ENCODE assay signal across 10 cellular contexts in the genomic region with DNA sequence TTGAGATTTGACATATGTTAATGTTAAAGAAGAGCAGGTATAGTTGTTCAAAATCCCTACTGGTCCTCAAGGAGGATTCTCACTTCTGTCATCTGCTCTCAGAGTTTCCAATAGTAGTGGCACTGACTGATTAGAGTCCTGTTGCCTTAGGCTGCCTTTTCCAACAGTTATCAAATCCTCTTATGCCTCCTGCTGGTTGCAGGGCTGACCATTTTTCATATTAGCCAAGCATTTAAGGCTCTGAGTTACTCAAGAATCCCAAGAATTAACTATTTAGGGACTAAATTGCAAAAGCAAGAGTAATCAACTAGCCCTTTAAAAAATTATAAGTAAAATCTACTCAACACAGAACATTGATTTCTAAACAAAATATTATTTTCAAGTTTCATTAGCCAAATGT.
DNase-seq lines count a peak whose midpoint lies in the region; ATAC-seq and TF ChIP-seq lines count a peak whose summit lies in the region.
"Had no signal": no experiment of that assay in that cellular context is flagged by ENCODE, and none has a peak within 500 bp of the region (broad histone marks: within the 10 kb centered on the region; RNA-seq: fewer than 3 reads in every experiment).

No MANE protein-coding gene starts in this region.

- peak; percentile 14 for TF ChIP-seq CTCF in GM12873 (IDR thresholded peaks at IDR 0.05; ENCODE audit: insufficient read depth, low read depth, low read length, missing control alignments)
- peak; percentile 34 to 49 for TF ChIP-seq CTCF in mammary epithelial cell (conservative IDR thresholded peaks at IDR 0.05 in 1 of 2, IDR thresholded peaks at IDR 0.05 in 1 of 2; ENCODE audit: extremely low read depth in 1 of 2, insufficient read depth in 1 of 2, low read depth in 1 of 2, low read length in 2 of 2)
- TF ChIP-seq CTCF in neural progenitor cell (IDR thresholded peaks at IDR 0.05) = peak; percentile 25
- no peak for TF ChIP-seq CTCF in gastrocnemius medialis (IDR thresholded peaks at IDR 0.05 in 4 of 5, conservative IDR thresholded peaks at IDR 0.05 in 1 of 5)

- no peaks in the 10 kb centered on the region for H3F3A ChIP-seq in neural progenitor cell (ENCODE audit: low read depth)

- H3K9me3 ChIP-seq in mammary epithelial cell (replicated peaks; ENCODE audit: insufficient read depth, low read length) (no peaks in the 10 kb centered on the region), neural progenitor cell (ENCODE audit: low read depth) (no peaks in the 10 kb centered on the region), gastrocnemius medialis (no peaks in the 10 kb centered on the region)
- H3K9me3 ChIP-seq: spleen had no signal

- no peaks in the 10 kb centered on the region for H3K4me1 Mint-ChIP-seq in neural progenitor cell

- intact Hi-C loops in mammary epithelial cell (cut with micrococcal nuclease) = loop anchor here (1.0 kb wide), 1 partner anchor 147 kb away; no protein-coding TSS in a partner anchor
- intact Hi-C loops in gastrocnemius medialis (cut with DNase I; ENCODE audit: low total_unique reads) = no loop called here

- H3K4me3 Mint-ChIP-seq in neural progenitor cell = no peak overlapping the region
- H3K4me3 Mint-ChIP-seq: effector memory CD8-positive, alpha-beta T cell had no signal

- H3K27me3 ChIP-seq in mammary epithelial cell (ENCODE audit: insufficient read depth, low read length) (peaks cover 4% of the 10 kb centered on the region), neural progenitor cell (no peaks in the 10 kb centered on the region), gastrocnemius medialis (no peaks in the 10 kb centered on the region)
- H3K27me3 ChIP-seq: spleen had no signal

- no peak overlapping the region for H3K9ac ChIP-seq in mammary epithelial cell (ENCODE audit: insufficient read depth, low read length)
- no peak overlapping the region for H3K9ac ChIP-seq in neural progenitor cell

- no peaks in the 10 kb centered on the region for H3K9me3 Mint-ChIP-seq in neural progenitor cell
- H3K9me3 Mint-ChIP-seq: effector memory CD8-positive, alpha-beta T cell had no signal

- H3K4me3 ChIP-seq in mammary epithelial cell (replicated peaks in 1 of 3; ENCODE audit: insufficient read depth in 1 of 3, low read depth in 2 of 3, low read length in 3 of 3) (no peak overlapping the region), neural progenitor cell (no peak overlapping the region), gastrocnemius medialis (no peak overlapping the region)
- H3K4me3 ChIP-seq: spleen had no signal

- no peak overlapping the region for H2AFZ ChIP-seq in mammary epithelial cell (ENCODE audit: low read depth, low read length)
- no peak overlapping the region for H2AFZ ChIP-seq in neural progenitor cell (replicated peaks)

- TF ChIP-seq POLR2A in gastrocnemius medialis (IDR thresholded peaks at IDR 0.05) = no peak

- dilution Hi-C loops in mammary epithelial cell (cut with HindIII; ENCODE audit: low sequenced_read_pairs) = no loop called here

- H3K79me2 ChIP-seq in mammary epithelial cell (ENCODE audit: insufficient read depth, low read length) = no peaks in the 10 kb centered on the region
- no peaks in the 10 kb centered on the region for H3K79me2 ChIP-seq in neural progenitor cell (ENCODE audit: low read depth)

- ATAC-seq in gastrocnemius medialis = no peak
- ATAC-seq: effector memory CD8-positive, alpha-beta T cell had no signal

- no TSS peak for BruUV-seq in mammary epithelial cell (replicated peaks; lab: Mats Ljungman, UMichigan)

- no peak overlapping the region for H3K27ac ChIP-seq in mammary epithelial cell (ENCODE audit: insufficient read depth, low read depth, low read length)
- H3K27ac ChIP-seq in neural progenitor cell = no peak overlapping the region
- no peak overlapping the region for H3K27ac ChIP-seq in gastrocnemius medialis
- H3K27ac ChIP-seq: spleen had no signal

- H3K36me3 Mint-ChIP-seq in neural progenitor cell = no peaks in the 10 kb centered on the region

- CTCF ChIA-PET in mammary epithelial cell (lab: Charles Lee; ENCODE audit: low non-redundant PET) = no interaction called here

- no peak overlapping the region for H3K4me2 ChIP-seq in mammary epithelial cell (ENCODE audit: insufficient read depth, low read depth, low read length)
- no peak overlapping the region for H3K4me2 ChIP-seq in neural progenitor cell

- H3K36me3 ChIP-seq in mammary epithelial cell (ENCODE audit: insufficient read depth, low read length) (no peaks in the 10 kb centered on the region), neural progenitor cell (no peaks in the 10 kb centered on the region), gastrocnemius medialis (no peaks in the 10 kb centered on the region)
- H3K36me3 ChIP-seq: spleen had no signal

- no peaks in the 10 kb centered on the region for H4K20me1 ChIP-seq in mammary epithelial cell (ENCODE audit: insufficient read depth, low read length)
- no peaks in the 10 kb centered on the region for H4K20me1 ChIP-seq in neural progenitor cell (ENCODE audit: low read depth)

- in situ Hi-C loops in mammary epithelial cell (cut with MboI; ENCODE audit: low sequenced_read_pairs in 2 of 2) = loop anchor here in 1 of 2 donors (25.0 kb wide), 1 partner anchor 123 kb away; no protein-coding TSS in a partner anchor
- in situ Hi-C loops in gastrocnemius medialis (cut with MboI; ENCODE audit: low sequenced_read_pairs in 4 of 4) = loop anchor here in 1 of 4 donors (25.0 kb wide), 1 partner anchor 98 kb away; no protein-coding TSS in a partner anchor

- H3K27me3 Mint-ChIP-seq in neural progenitor cell (ENCODE audit: insufficient read depth, low read depth) = no peaks in the 10 kb centered on the region
- H3K27me3 Mint-ChIP-seq: effector memory CD8-positive, alpha-beta T cell had no signal

- no peaks in the 10 kb centered on the region for H3K4me1 ChIP-seq in mammary epithelial cell (ENCODE audit: insufficient read depth, low read length)
- H3K4me1 ChIP-seq in neural progenitor cell = peaks cover 5% of the 10 kb centered on the region
- H3K4me1 ChIP-seq in gastrocnemius medialis = no peaks in the 10 kb centered on the region
- H3K4me1 ChIP-seq: spleen had no signal

- no peak overlapping the region for H3K27ac Mint-ChIP-seq in neural progenitor cell
- H3K27ac Mint-ChIP-seq: effector memory CD8-positive, alpha-beta T cell had no signal

- DNase-seq in NCI-H1105 treated with DMSO at 0.1 percent for 48 hours (lab: John Stamatoyannopoulos, UW) (peak; percentile 44), mammary epithelial cell (peak; percentile 16), neural progenitor cell (ENCODE audit: low spot score) (peak; percentile 8), NCI-H1694 treated with DMSO at 0.1 percent for 48 hours (lab: John Stamatoyannopoulos, UW) (no peak), gastrocnemius medialis (no peak)
- no peak for DNase-seq in activated CD8-positive, alpha-beta memory T cell treated with anti-CD3 and anti-CD28 coated beads, Interleukin-2, amount 50 U/mL, for 48 hours
- DNase-seq: effector memory CD8-positive, alpha-beta T cell; NCI-H2081 treated with DMSO at 0.1 percent for 48 hours; spleen had no signal

Comparison
In these comparisons a context has a peak if more than half of its experiments do, and no peak if none do; other contexts are left out.
1. CTCF ChIP-seq: peak in GM12873 (single experiment), mammary epithelial cell (2 of 2) and neural progenitor cell (single experiment); none in gastrocnemius medialis (0 of 5).
2. DNase-seq: peak in NCI-H1105 treated with DMSO at 0.1 percent for 48 hours (single experiment), mammary epithelial cell (single experiment) and neural progenitor cell (single experiment); none in NCI-H1694 treated with DMSO at 0.1 percent for 48 hours (single experiment), gastrocnemius medialis (0 of 2) and activated CD8-positive, alpha-beta memory T cell treated with anti-CD3 and anti-CD28 coated beads, Interleukin-2, amount 50 U/mL, for 48 hours (single experiment).